Comparison of ENCODE assay signal across 2 cellular contexts in genomic region chrX:2184089-2184488, GRCh38.
TF ChIP-seq lines count a peak whose summit lies in the region.

No MANE protein-coding gene starts in this region.

TF ChIP-seq in A549, 52 proteins besides CTCF, POLR2A, EP300 and RAD21:
- TF ChIP-seq, protein P1, sequence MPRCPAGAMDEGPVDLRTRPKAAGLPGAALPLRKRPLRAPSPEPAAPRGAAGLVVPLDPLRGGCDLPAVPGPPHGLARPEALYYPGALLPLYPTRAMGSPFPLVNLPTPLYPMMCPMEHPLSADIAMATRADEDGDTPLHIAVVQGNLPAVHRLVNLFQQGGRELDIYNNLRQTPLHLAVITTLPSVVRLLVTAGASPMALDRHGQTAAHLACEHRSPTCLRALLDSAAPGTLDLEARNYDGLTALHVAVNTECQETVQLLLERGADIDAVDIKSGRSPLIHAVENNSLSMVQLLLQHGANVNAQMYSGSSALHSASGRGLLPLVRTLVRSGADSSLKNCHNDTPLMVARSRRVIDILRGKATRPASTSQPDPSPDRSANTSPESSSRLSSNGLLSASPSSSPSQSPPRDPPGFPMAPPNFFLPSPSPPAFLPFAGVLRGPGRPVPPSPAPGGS (IDR thresholded peaks at IDR 0.05) = no peak
- no peak for TF ChIP-seq HEYL (CRISPR knock-in tag; IDR thresholded peaks at IDR 0.05)
- no peak for TF ChIP-seq CEBPB (IDR thresholded peaks at IDR 0.05)
- no peak for TF ChIP-seq HDAC2 (IDR thresholded peaks at IDR 0.05)
- no peak for TF ChIP-seq RCOR1 (IDR thresholded peaks at IDR 0.05; ENCODE audit: low read depth, low read length)
- no peak for TF ChIP-seq USF2 (IDR thresholded peaks at IDR 0.05)
- TF ChIP-seq ZSCAN20 (CRISPR knock-in tag; IDR thresholded peaks at IDR 0.05) = no peak
- no peak for TF ChIP-seq CBX2 (IDR thresholded peaks at IDR 0.05; ENCODE audit: borderline replicate concordance, low read depth)
- no peak for TF ChIP-seq JUNB (IDR thresholded peaks at IDR 0.05)
- no peak for TF ChIP-seq EHMT2 (IDR thresholded peaks at IDR 0.05; ENCODE audit: low read depth)
- TF ChIP-seq RARB (CRISPR knock-in tag; IDR thresholded peaks at IDR 0.05) = no peak
- no peak for TF ChIP-seq NR3C1 (IDR thresholded peaks at IDR 0.05)
- TF ChIP-seq HOXB5 (CRISPR knock-in tag; IDR thresholded peaks at IDR 0.05) = no peak
- TF ChIP-seq FOSL2 (IDR thresholded peaks at IDR 0.05) = no peak
- no peak for TF ChIP-seq FOSL2 (CRISPR knock-in tag; IDR thresholded peaks at IDR 0.05)
- no peak for TF ChIP-seq KDM5A (IDR thresholded peaks at IDR 0.05)
- no peak for TF ChIP-seq HOXB13 (CRISPR knock-in tag; IDR thresholded peaks at IDR 0.05; ENCODE audit: low read depth)

TF ChIP-seq in H1, 55 proteins besides CTCF, POLR2A, EP300 and RAD21 (continued from another document):
- no peak for TF ChIP-seq SP1 (IDR thresholded peaks at IDR 0.05; ENCODE audit: low read depth, low read length)
